In the genomic region with DNA sequence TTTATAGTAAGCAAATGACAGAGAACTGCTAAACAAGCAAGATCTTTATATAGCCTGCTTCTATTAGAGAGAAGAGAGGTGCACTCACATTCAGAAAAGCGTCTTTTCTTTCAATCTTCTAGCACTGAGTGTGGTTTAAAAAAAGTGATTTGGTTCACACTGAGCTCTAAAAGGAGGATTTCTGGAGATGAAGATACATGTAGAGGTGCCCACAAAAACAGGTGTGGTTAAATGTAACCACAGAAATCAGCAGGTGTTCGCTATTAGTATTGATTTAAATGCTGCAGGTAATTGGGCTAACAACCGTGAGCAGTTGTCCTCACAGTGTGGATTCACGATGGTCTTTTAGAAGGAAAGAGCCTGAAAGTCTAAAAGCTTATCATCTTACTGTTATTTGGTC, we compare ENCODE assay signal across 24 cellular contexts. TPM values are rescaled to one million over a fixed set of nuclear protein-coding genes. Genes with fewer than 3 reads are reported as not detected.
DNase-seq lines count a peak whose midpoint lies in the region; ATAC-seq and TF ChIP-seq lines count a peak whose summit lies in the region.
"Had no signal": no experiment of that assay in that cellular context is flagged by ENCODE, and none has a peak within 500 bp of the region (broad histone marks: within the 10 kb centered on the region; RNA-seq: fewer than 3 reads in every experiment).

No MANE protein-coding gene starts in this region.

- H3K4me3 ChIP-seq in HEK293 (ENCODE audit: low read depth, low read length) (no peak overlapping the region), psoas muscle (no peak overlapping the region)
- H3K4me3 ChIP-seq: adrenal gland, breast epithelium, lower lobe of right lung, SJCRH30, spleen, transverse colon had no signal

- H3K9me3 ChIP-seq in HEK293 (ENCODE audit: control insufficient read depth, insufficient read depth, low read depth, low read length) (no peaks in the 10 kb centered on the region), psoas muscle (no peaks in the 10 kb centered on the region)
- H3K9me3 ChIP-seq: adrenal gland, breast epithelium, lower lobe of right lung, SJCRH30, spleen, transverse colon had no signal

- peak overlapping the region; percentile 12; the same call in 1 of the 2 replicates for H3K4me3 Mint-ChIP-seq in WTC11
- no peak overlapping the region for H3K4me3 Mint-ChIP-seq in activated T-cell treated with anti-CD3 and anti-CD28 coated beads, Interleukin-2, amount 50 U/mL, for 4 hours
- H3K4me3 Mint-ChIP-seq: stimulated activated naive CD8-positive, alpha-beta T cell treated with anti-CD3 and anti-CD28 coated beads, Interleukin-15, amount 100 ng/mL, for 72 hours had no signal

- H3K27ac ChIP-seq in HEK293 (ENCODE audit: extremely low read depth, low read depth, low read length) (no peak overlapping the region), psoas muscle (no peak overlapping the region)
- H3K27ac ChIP-seq: adrenal gland, breast epithelium, lower lobe of right lung, SJCRH30, spleen, transverse colon had no signal

- 63 to 72% (median 69%) methylated on average over 4 of the region's 4 CpGs for WGBS in psoas muscle, 3 donors

- H3K36me3 Mint-ChIP-seq in WTC11, result 0 out of 2 replicates have a peak, but pooled peaks cover 3% of the 10 kb centered on the region
- no peaks in the 10 kb centered on the region for H3K36me3 Mint-ChIP-seq in activated T-cell treated with anti-CD3 and anti-CD28 coated beads, Interleukin-2, amount 50 U/mL, for 4 hours (ENCODE audit: insufficient read depth)

- CTCF ChIA-PET in HEK293 (lab: Yijun Ruan, JAX) (interaction anchor here (1.3 to 1.6 kb wide), 3 partner anchors 9 to 131 kb away, joined by 3 to 7 read pairs (median 4); partner anchors contain the start of gene YARS2), WTC11 (lab: Charles Lee) (interaction anchor here (0.6 to 1.6 kb wide), 5 partner anchors 10 to 476 kb away, joined by 3 to 8 read pairs (median 3); partner anchors contain the start of genes PKP2 and YARS2)

- H3K27me3 Mint-ChIP-seq in WTC11 (ENCODE audit: low read depth), result no peaks in the 10 kb centered on the region
- H3K27me3 Mint-ChIP-seq in activated T-cell treated with anti-CD3 and anti-CD28 coated beads, Interleukin-2, amount 50 U/mL, for 4 hours (ENCODE audit: low read depth), result peaks cover 6% of the 10 kb centered on the region

- no peaks in the 10 kb centered on the region; a peak in 1 of 3 replicates for H3K36me3 ChIP-seq in HEK293 (ENCODE audit: control insufficient read depth in 2 of 2, insufficient read depth in 1 of 2, low read length in 2 of 2)
- H3K36me3 ChIP-seq in psoas muscle (ENCODE audit: insufficient read depth in 1 of 2, low read depth in 1 of 2), result no peaks in the 10 kb centered on the region
- H3K36me3 ChIP-seq: adrenal gland, breast epithelium, lower lobe of right lung, SJCRH30, spleen, transverse colon had no signal

- 0 out of 2 replicates have a peak overlapping the region, but pooled peaks have one; percentile 62 for H3K27ac Mint-ChIP-seq in WTC11
- H3K27ac Mint-ChIP-seq: stimulated activated naive CD8-positive, alpha-beta T cell treated with anti-CD3 and anti-CD28 coated beads, Interleukin-15, amount 100 ng/mL, for 72 hours had no signal

- POLR2A ChIA-PET in HEK293 (lab: Yijun Ruan, JAX) (interaction anchor here (1.3 kb wide), 1 partner anchor 11 kb away, joined by 5 read pairs; the partner anchor contains the start of gene PKP2), WTC11 (lab: Charles Lee) (no interaction called here)

- H3K27me3 ChIP-seq in psoas muscle (ENCODE audit: insufficient read depth in 3 of 3, low read length in 2 of 3), result no peaks in the 10 kb centered on the region
- H3K27me3 ChIP-seq: adrenal gland, breast epithelium, spleen, transverse colon had no signal

- H3K4me1 Mint-ChIP-seq in WTC11, result peaks cover 35% of the 10 kb centered on the region
- no peaks in the 10 kb centered on the region for H3K4me1 Mint-ChIP-seq in activated T-cell treated with anti-CD3 and anti-CD28 coated beads, Interleukin-2, amount 50 U/mL, for 4 hours (ENCODE audit: low read depth)
- H3K4me1 Mint-ChIP-seq: stimulated activated naive CD8-positive, alpha-beta T cell treated with anti-CD3 and anti-CD28 coated beads, Interleukin-15, amount 100 ng/mL, for 72 hours had no signal

- H3K4me1 ChIP-seq in HEK293 (ENCODE audit: control insufficient read depth, insufficient read depth, low read length) (peaks cover 2% of the 10 kb centered on the region; the same call in 1 of the 2 replicates), psoas muscle (no peaks in the 10 kb centered on the region)
- H3K4me1 ChIP-seq: adrenal gland, breast epithelium, lower lobe of right lung, SJCRH30, spleen, transverse colon had no signal

- intact Hi-C loops in psoas muscle (cut with DNase I), result no loop called here

- DNase-seq in COR-L47 (lab: John Stamatoyannopoulos, UW) (peak; percentile 84), NCI-H2081 (lab: John Stamatoyannopoulos, UW) (peak; percentile 35 to 80), WTC11 (ENCODE audit: low spot score) (no peak), activated T-cell treated with anti-CD3 and anti-CD28 coated beads for 4 hours (no peak), SW480 (ENCODE audit: low spot score) (no peak), psoas muscle (no peak)
- DNase-seq in activated T-cell treated with anti-CD3 and anti-CD28 coated beads, Interleukin-2, amount 50 U/mL, for 4 hours, result no peak
- DNase-seq: activated CD4-positive, alpha-beta T cell treated with anti-CD3 and anti-CD28 coated beads, Interleukin-2, amount 50 U/mL, for 1 hour; activated gamma-delta T cell; adrenal gland; dermis blood vessel endothelial cell; DMS 273 treated with DMSO at 0.1 percent for 48 hours; GOT3; lower lobe of right lung; NCI-H510A; SJCRH30; spleen; stimulated activated CD4-positive, alpha-beta T cell treated with anti-CD3 and anti-CD28 coated beads, Interleukin-4, amount 100 ng/mL, for 24 hours; stimulated activated naive CD8-positive, alpha-beta T cell treated with anti-CD3 and anti-CD28 coated beads, Interleukin-15, amount 100 ng/mL, for 72 hours; T-helper 2 cell; transverse colon had no signal

- peak; percentile 69 for ATAC-seq in WTC11
- no peak for ATAC-seq in psoas muscle
- ATAC-seq in activated T-cell treated with anti-CD3 and anti-CD28 coated beads, Interleukin-2, amount 50 U/mL, for 4 hours, result no peak
- ATAC-seq: lower lobe of right lung; stimulated activated naive CD8-positive, alpha-beta T cell treated with anti-CD3 and anti-CD28 coated beads, Interleukin-15, amount 100 ng/mL, for 72 hours had no signal

- H3K9me3 Mint-ChIP-seq in WTC11, result no peaks in the 10 kb centered on the region
- no peaks in the 10 kb centered on the region for H3K9me3 Mint-ChIP-seq in activated T-cell treated with anti-CD3 and anti-CD28 coated beads, Interleukin-2, amount 50 U/mL, for 4 hours
- H3K9me3 Mint-ChIP-seq: stimulated activated naive CD8-positive, alpha-beta T cell treated with anti-CD3 and anti-CD28 coated beads, Interleukin-15, amount 100 ng/mL, for 72 hours had no signal

- TF ChIP-seq CTCF in HEK293 (tag by site-specific recombination; IDR thresholded peaks at IDR 0.05) (no peak), WTC11 (IDR thresholded peaks at IDR 0.05) (no peak), psoas muscle (IDR thresholded peaks at IDR 0.05) (no peak)

TF ChIP-seq in HEK293, 187 proteins besides CTCF, POLR2A, EP300 and RAD21 (continues in another document):
- TF ChIP-seq, protein P1, sequence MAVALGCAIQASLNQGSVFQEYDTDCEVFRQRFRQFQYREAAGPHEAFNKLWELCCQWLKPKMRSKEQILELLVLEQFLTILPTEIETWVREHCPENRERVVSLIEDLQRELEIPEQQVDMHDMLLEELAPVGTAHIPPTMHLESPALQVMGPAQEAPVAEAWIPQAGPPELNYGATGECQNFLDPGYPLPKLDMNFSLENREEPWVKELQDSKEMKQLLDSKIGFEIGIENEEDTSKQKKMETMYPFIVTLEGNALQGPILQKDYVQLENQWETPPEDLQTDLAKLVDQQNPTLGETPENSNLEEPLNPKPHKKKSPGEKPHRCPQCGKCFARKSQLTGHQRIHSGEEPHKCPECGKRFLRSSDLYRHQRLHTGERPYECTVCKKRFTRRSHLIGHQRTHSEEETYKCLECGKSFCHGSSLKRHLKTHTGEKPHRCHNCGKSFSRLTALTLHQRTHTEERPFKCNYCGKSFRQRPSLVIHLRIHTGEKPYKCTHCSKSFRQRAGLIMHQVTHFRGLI (tag by site-specific recombination; IDR thresholded peaks at IDR 0.05), result no peak
- no peak for TF ChIP-seq ZNF558 (tag by site-specific recombination; IDR thresholded peaks at IDR 0.05)

TF ChIP-seq in WTC11, 78 proteins besides CTCF, POLR2A, EP300 and RAD21 (continues in another document):
- TF ChIP-seq ESRRA (CRISPR knock-in tag; IDR thresholded peaks at IDR 0.05; ENCODE audit: borderline replicate concordance) (no peak), NFE2L1 (CRISPR knock-in tag; IDR thresholded peaks at IDR 0.05) (no peak), HMGA2 (CRISPR knock-in tag; IDR thresholded peaks at IDR 0.05) (no peak), SOX15 (CRISPR knock-in tag; IDR thresholded peaks at IDR 0.05) (no peak), ZNF423 (CRISPR knock-in tag; IDR thresholded peaks at IDR 0.05) (no peak), FOXP4 (CRISPR knock-in tag; IDR thresholded peaks at IDR 0.05) (no peak), SP1 (CRISPR knock-in tag; conservative IDR thresholded peaks at IDR 0.05) (no peak), ZMAT4 (CRISPR knock-in tag; IDR thresholded peaks at IDR 0.05) (no peak), CBFB (CRISPR knock-in tag; IDR thresholded peaks at IDR 0.05; ENCODE audit: low read depth) (no peak)

RNA-seq across cellular contexts. Expression of gene PKP2, which starts 10.7 kb away (rescaled TPM):
- total RNA-seq in WTC11 (2021), result 21.7 to 22.0 TPM (median 21.9 TPM) in 3 replicates
- total RNA-seq in psoas muscle, result 1 to 10 TPM; 2.8 to 7.8 (median 5.6) TPM
- polyA plus RNA-seq in psoas muscle, result 1 to 10 TPM; 2.5 to 4.0 (median 3.8) TPM
- under 1 TPM; 0.16 to 0.24 (median 0.18) TPM for total RNA-seq in activated T-cell treated with anti-CD3 and anti-CD28 coated beads, Interleukin-2, amount 50 U/mL, for 4 hours
- total RNA-seq: OCI-LY7 had no signal

Comparison
In these comparisons a context has a peak if more than half of its experiments do, and no peak if none do; other contexts are left out.
1. DNase-seq: peak in COR-L47 (single experiment) and NCI-H2081 (2 of 2); none in WTC11 (single experiment), activated T-cell treated with anti-CD3 and anti-CD28 coated beads for 4 hours (single experiment), SW480 (single experiment), psoas muscle (0 of 2) and activated T-cell treated with anti-CD3 and anti-CD28 coated beads, Interleukin-2, amount 50 U/mL, for 4 hours (single experiment).